17 cellular contexts compared by ENCODE assay signal in genomic region chr6:64074981-64075380, GRCh38.
DNase-seq lines count a peak whose midpoint lies in the region; ATAC-seq lines count a peak whose summit lies in the region.
"Had no signal": no experiment of that assay in that cellular context is flagged by ENCODE, and none has a peak within 500 bp of the region (broad histone marks: within the 10 kb centered on the region; RNA-seq: fewer than 3 reads in every experiment).

No MANE protein-coding gene starts in this region.

- no peaks in the 10 kb centered on the region for H3K36me3 ChIP-seq in mesenchymal stem cell (ENCODE audit: control insufficient read depth in 1 of 2, insufficient read depth in 2 of 2, low read depth in 1 of 2, low read length in 2 of 2)
- H3K36me3 ChIP-seq: HAP-1 had no signal

- no peak overlapping the region for H4K8ac ChIP-seq in mesenchymal stem cell (ENCODE audit: low read length)

- no peaks in the 10 kb centered on the region for H3K4me1 ChIP-seq in mesenchymal stem cell (ENCODE audit: control insufficient read depth, insufficient read depth, low read depth, low read length)
- H3K4me1 ChIP-seq: HAP-1 had no signal

- H2BK12ac ChIP-seq in mesenchymal stem cell (ENCODE audit: low read length in 2 of 2), result no peak overlapping the region

- no peak overlapping the region for H3K4me2 ChIP-seq in mesenchymal stem cell (ENCODE audit: low read length, poor library complexity, severe bottlenecking)

- no peak overlapping the region for H2BK15ac ChIP-seq in mesenchymal stem cell (ENCODE audit: low read depth, poor library complexity, severe bottlenecking)

- no peaks in the 10 kb centered on the region for H3K27me3 ChIP-seq in mesenchymal stem cell (ENCODE audit: control insufficient read depth in 1 of 2, insufficient read depth in 1 of 2, low read length in 2 of 2)

- no peak overlapping the region for H3K18ac ChIP-seq in mesenchymal stem cell (ENCODE audit: low read depth in 1 of 2, low read length in 2 of 2)

- no peak overlapping the region for H2BK120ac ChIP-seq in mesenchymal stem cell (ENCODE audit: low read depth, low read length)

- no peak overlapping the region for H3K14ac ChIP-seq in mesenchymal stem cell (ENCODE audit: low read length in 2 of 2)

- H3K4me3 ChIP-seq in mesenchymal stem cell (ENCODE audit: insufficient read depth in 1 of 2, low read depth in 1 of 2, low read length in 2 of 2), result no peak overlapping the region
- H3K4me3 ChIP-seq: HAP-1 had no signal

- no peak overlapping the region for H3K9ac ChIP-seq in mesenchymal stem cell (ENCODE audit: low read length)

- no peaks in the 10 kb centered on the region for H3K9me3 ChIP-seq in mesenchymal stem cell (ENCODE audit: control insufficient read depth, low read length)
- H3K9me3 ChIP-seq: HAP-1 had no signal

- ATAC-seq in HG02763 (IDR thresholded peaks at IDR 0.05; ENCODE audit: unreplicated experiment) (no peak), GM18517 (IDR thresholded peaks at IDR 0.05; ENCODE audit: unreplicated experiment) (no peak)

- 88% methylated on average over 1 of the region's 1 CpG for WGBS in mesenchymal stem cell

- no peak overlapping the region for H4K91ac ChIP-seq in mesenchymal stem cell (ENCODE audit: low read length)

- no peaks in the 10 kb centered on the region for H3K79me1 ChIP-seq in mesenchymal stem cell (replicated peaks; ENCODE audit: low read length, poor library complexity, severe bottlenecking)

- no peak overlapping the region for H2BK5ac ChIP-seq in mesenchymal stem cell (ENCODE audit: low read depth, low read length, poor library complexity, severe bottlenecking)

- no peak overlapping the region for H3K4ac ChIP-seq in mesenchymal stem cell (ENCODE audit: low read depth in 1 of 2, low read length in 2 of 2)

- H3K23ac ChIP-seq in mesenchymal stem cell (ENCODE audit: low read length in 2 of 2), result no peak overlapping the region

- DNase-seq in NCI-H2171 treated with DMSO at 0.1 percent for 48 hours (lab: John Stamatoyannopoulos, UW) (peak; percentile 34), NCI-H2171 (lab: John Stamatoyannopoulos, UW) (no peak), NCI-H69 (lab: John Stamatoyannopoulos, UW) (peak; percentile 56), amniotic epithelial cell (ENCODE audit: low read depth) (peak; percentile 60), mesenchymal stem cell (peak; percentile 50)
- no peak for DNase-seq in activated T-cell treated with anti-CD3 and anti-CD28 coated beads, Interleukin-2, amount 50 U/mL, for 48 hours
- DNase-seq: C1 segment of cervical spinal cord; Calu3; CD4-positive, alpha-beta memory T cell; COR-L47; DMS79 treated with DMSO at 0.1 percent for 48 hours; GF-D8; GOT3; HFFc6 had no signal

- no peak overlapping the region for H2AFZ ChIP-seq in mesenchymal stem cell (ENCODE audit: low read depth, low read length)

- no peak overlapping the region for H2AK5ac ChIP-seq in mesenchymal stem cell (ENCODE audit: low read length, severe bottlenecking)

- H3K27ac ChIP-seq in mesenchymal stem cell (ENCODE audit: low read length, poor library complexity, severe bottlenecking), result no peak overlapping the region

Comparison
In these comparisons a context has a peak if more than half of its experiments do, and no peak if none do; other contexts are left out.
1. DNase-seq: peak in NCI-H2171 treated with DMSO at 0.1 percent for 48 hours (single experiment), NCI-H69 (single experiment), amniotic epithelial cell (single experiment) and mesenchymal stem cell (single experiment); none in NCI-H2171 (single experiment) and activated T-cell treated with anti-CD3 and anti-CD28 coated beads, Interleukin-2, amount 50 U/mL, for 48 hours (0 of 2).